Comparison of ENCODE assay signal across 8 cellular contexts in genomic region chr5:138352722-138353549, GRCh38. TPM values are rescaled to one million over a fixed set of nuclear protein-coding genes. Genes with fewer than 3 reads are reported as not detected.
DNase-seq lines count a peak whose midpoint lies in the region; ATAC-seq and TF ChIP-seq lines count a peak whose summit lies in the region.

No MANE protein-coding gene starts in this region.

- intact Hi-C loops in ovary (cut with DNase I) (no loop called here), tibial artery (cut with DNase I; ENCODE audit: low total_unique reads) (no loop called here)

- H3K4me1 ChIP-seq in SJCRH30: peaks cover 12% of the 10 kb centered on the region; the same call in 1 of the 2 replicates
- peaks cover 2% of the 10 kb centered on the region for H3K4me1 ChIP-seq in ovary (ENCODE audit: insufficient read depth)
- H3K4me1 ChIP-seq in tibial artery: peaks cover 0 to 80% (median 43%) of the 10 kb centered on the region in 4 donors

- H3K4me3 ChIP-seq in SJCRH30: peak overlapping the region; percentile 87
- peak overlapping the region; percentile 87 for H3K4me3 ChIP-seq in ovary
- peak overlapping the region; percentile 82 to 89 for H3K4me3 ChIP-seq in tibial artery

- no peaks in the 10 kb centered on the region for H3K27me3 ChIP-seq in SJCRH30
- no peaks in the 10 kb centered on the region for H3K27me3 ChIP-seq in ovary
- no peaks in the 10 kb centered on the region for H3K27me3 ChIP-seq in tibial artery

- peak in 12 of 14 donors; percentile 42 to 87 (median 70) for DNase-seq in C1 segment of cervical spinal cord (lab: John Stamatoyannopoulos, UW)
- DNase-seq in GM19238 (ENCODE audit: insufficient read length, low spot score): peak; percentile 70
- DNase-seq in SJCRH30: peak; percentile 70 to 73
- DNase-seq in activated naive CD4-positive, alpha-beta T cell (lab: John Stamatoyannopoulos, UW): peak; percentile 42 to 76 (median 50)
- DNase-seq in glomerular visceral epithelial cell (ENCODE audit: extremely low spot score): peak; percentile 68
- DNase-seq in ovary: peak; percentile 53 to 80 (median 75)
- DNase-seq in tibial artery: peak; percentile 59 to 82

- TF ChIP-seq EP300 in ovary (IDR thresholded peaks at IDR 0.05): no peak

- peaks cover 4% of the 10 kb centered on the region; the same call in 1 of the 2 replicates for H3K36me3 ChIP-seq in SJCRH30
- H3K36me3 ChIP-seq in ovary: no peaks in the 10 kb centered on the region
- H3K36me3 ChIP-seq in tibial artery: peaks cover 0 to 15% (median 9%) of the 10 kb centered on the region in 3 donors

- ATAC-seq in HG03442 (IDR thresholded peaks at IDR 0.05; ENCODE audit: unreplicated experiment): peak; percentile 38

- TF ChIP-seq CTCF in ovary (IDR thresholded peaks at IDR 0.05): peak in 1 of 3 donors; percentile 33
- TF ChIP-seq CTCF in tibial artery (IDR thresholded peaks at IDR 0.05): peak in 1 of 2 experiments; percentile 18

- peak overlapping the region; percentile 73 for H3K27ac ChIP-seq in SJCRH30
- H3K27ac ChIP-seq in ovary: peak overlapping the region; percentile 95 to 99
- peak overlapping the region; percentile 93 to 96 for H3K27ac ChIP-seq in tibial artery

- TF ChIP-seq POLR2A in ovary (IDR thresholded peaks at IDR 0.05): no peak

- WGBS in ovary, 3 donors: 0 to 1% (median 1%) methylated on average over 30 to 87 of the region's 88 CpGs

- H3K9me3 ChIP-seq in SJCRH30 (replicated peaks): no peaks in the 10 kb centered on the region
- no peaks in the 10 kb centered on the region for H3K9me3 ChIP-seq in ovary
- no peaks in the 10 kb centered on the region for H3K9me3 ChIP-seq in tibial artery

RNA-seq across cellular contexts. Expression of gene KDM3B, which starts 0.5 kb away (rescaled TPM):
- 73.0 and 75.2 TPM in 2 replicates for total RNA-seq in SJCRH30 (2014; rRNA removed; shearing (Covaris generic))
- 10 to 100 TPM; 42.9 to 79.0 (median 71.4) TPM for total RNA-seq in ovary
- polyA plus RNA-seq in ovary: 10 to 100 TPM; 38.8 to 70.1 TPM

RNA-seq across cellular contexts. Expression of gene FAM53C, which starts 14.9 kb away (rescaled TPM):
- 40.3 and 40.5 TPM in 2 replicates for total RNA-seq in SJCRH30 (2014; rRNA removed; shearing (Covaris generic))
- total RNA-seq in ovary: 10 to 100 TPM; 14.2 to 29.3 (median 19.9) TPM
- polyA plus RNA-seq in ovary: 10 to 100 TPM; 13.1 to 26.4 TPM

RNA-seq across cellular contexts. Expression of gene CDC25C, which starts 21.3 kb away (rescaled TPM):
- total RNA-seq in SJCRH30 (2014; rRNA removed; shearing (Covaris generic)): 29.5 and 36.3 TPM in 2 replicates
- under 1 TPM in 2 of 7 donors, not detected in 5; 0.13 to 0.23 TPM for total RNA-seq in ovary
- polyA plus RNA-seq in ovary: under 1 TPM; 0.06 to 0.30 TPM

Comparison
In these comparisons a context has a peak if more than half of its experiments do, and no peak if none do; other contexts are left out.
1. Peak in every context shown above with its lines: DNase-seq, ATAC-seq, H3K4me3 ChIP-seq and H3K27ac ChIP-seq.
2. RNA of gene CDC25C, which starts 21.3 kb away (total RNA-seq): 29.5 to 36.3 TPM in SJCRH30; 0.13 to 0.23 TPM in ovary; every median in the first group is over 10 times any median in the second.